Comparison of ENCODE assay signal across 8 cellular contexts in genomic region chr10:68900427-68901105, GRCh38. TPM values are rescaled to one million over a fixed set of nuclear protein-coding genes. Genes with fewer than 3 reads are reported as not detected.
DNase-seq lines count a peak whose midpoint lies in the region; ATAC-seq and TF ChIP-seq lines count a peak whose summit lies in the region.

No MANE protein-coding gene starts in this region.

- H3K27ac ChIP-seq in osteoblast (ENCODE audit: low read depth, low read length) = peak overlapping the region; percentile 98

- H3K9me3 Mint-ChIP-seq in CD14-positive monocyte = no peaks in the 10 kb centered on the region

- H2AFZ ChIP-seq in osteoblast (ENCODE audit: low read length) = peak overlapping the region; percentile 86

- H3K36me3 ChIP-seq in osteoblast (ENCODE audit: insufficient read depth, low read length) = no peaks in the 10 kb centered on the region

- peak overlapping the region; percentile 94 to 98 (median 97) for H3K27ac Mint-ChIP-seq in CD14-positive monocyte

- H4K20me1 ChIP-seq in osteoblast (ENCODE audit: insufficient read depth, low read length) = peaks cover 4% of the 10 kb centered on the region

- H3K36me3 Mint-ChIP-seq in CD14-positive monocyte = peaks cover 6 to 8% of the 10 kb centered on the region in 2 donors

- peaks cover 29% of the 10 kb centered on the region for H3K4me1 Mint-ChIP-seq in CD14-positive monocyte

- H3K4me3 ChIP-seq in WI38 (ENCODE audit: low read depth, low read length) (peak overlapping the region; percentile 95), fibroblast of pulmonary artery (replicated peaks; ENCODE audit: low read depth, low read length) (peak overlapping the region; percentile 69), osteoblast (ENCODE audit: insufficient read depth, low read length) (peak overlapping the region; percentile 82)

- peaks cover 44% of the 10 kb centered on the region for H3K79me2 ChIP-seq in osteoblast (ENCODE audit: insufficient read depth, low read length)

- ATAC-seq in GM19023 (IDR thresholded peaks at IDR 0.05; ENCODE audit: unreplicated experiment) = peak; percentile 38
- ATAC-seq in HG03469 (IDR thresholded peaks at IDR 0.05; ENCODE audit: unreplicated experiment) = peak; percentile 21
- no peak for ATAC-seq in HG02970 (IDR thresholded peaks at IDR 0.05; ENCODE audit: low FRiP score, unreplicated experiment)

- peak overlapping the region; percentile 82 for H3K4me2 ChIP-seq in osteoblast (ENCODE audit: insufficient read depth, low read length)

- no peak for DNase-seq in CD14-positive monocyte (ENCODE audit: low spot score)
- no peak for DNase-seq in fibroblast of pulmonary artery (ENCODE audit: low read depth)
- DNase-seq in osteoblast (ENCODE audit: insufficient read length, low spot score, missing footprints) = peak; percentile 71
- no peak for DNase-seq in DMS79 treated with DMSO at 0.1 percent for 48 hours (lab: John Stamatoyannopoulos, UW)

- TF ChIP-seq CTCF in CD14-positive monocyte (IDR thresholded peaks at IDR 0.05) (no peak), WI38 (IDR thresholded peaks at IDR 0.05; ENCODE audit: low read depth, low read length) (no peak), fibroblast of pulmonary artery (IDR thresholded peaks at IDR 0.05; ENCODE audit: low read length, missing control alignments) (no peak), osteoblast (IDR thresholded peaks at IDR 0.05; ENCODE audit: extremely low read depth, low read depth, low read length) (no peak)

- peaks cover 0 to 2% (median 0%) of the 10 kb centered on the region in 3 donors for H3K27me3 Mint-ChIP-seq in CD14-positive monocyte (ENCODE audit: low read depth in 3 of 3)

- no peaks in the 10 kb centered on the region for H3K27me3 ChIP-seq in osteoblast (ENCODE audit: insufficient read depth, low read length)

- intact Hi-C loops in CD14-positive monocyte (cut with micrococcal nuclease) = loop anchor here in 1 of 2 donors (2.0 to 5.0 kb wide), 2 partner anchors 56 to 178 kb away; partner anchors contain the start of genes CCAR1 and DDX21

- H3K4me1 ChIP-seq in osteoblast (ENCODE audit: insufficient read depth, low read length) = peaks cover 19% of the 10 kb centered on the region

- no peaks in the 10 kb centered on the region for H3K9me3 ChIP-seq in osteoblast (ENCODE audit: low read depth, low read length)

- H3K4me3 Mint-ChIP-seq in CD14-positive monocyte = peak overlapping the region; percentile 91 to 97

RNA-seq across cellular contexts. Expression of gene DDX50, which starts 0.5 kb away (rescaled TPM):
- 10 to 100 TPM; 14.2 to 17.0 TPM for polyA plus RNA-seq in CD14-positive monocyte
- total RNA-seq in osteoblast = 47.0 and 47.1 TPM in 2 replicates

RNA-seq across cellular contexts. Expression of gene DDX21, which starts 55.4 kb away (rescaled TPM):
- 10 to 100 TPM in 1 of 2 donors, 1 to 10 TPM in 1; 9.8 to 13.6 TPM for polyA plus RNA-seq in CD14-positive monocyte
- 56.3 and 61.9 TPM in 2 replicates for total RNA-seq in osteoblast
